In the genomic region with DNA sequence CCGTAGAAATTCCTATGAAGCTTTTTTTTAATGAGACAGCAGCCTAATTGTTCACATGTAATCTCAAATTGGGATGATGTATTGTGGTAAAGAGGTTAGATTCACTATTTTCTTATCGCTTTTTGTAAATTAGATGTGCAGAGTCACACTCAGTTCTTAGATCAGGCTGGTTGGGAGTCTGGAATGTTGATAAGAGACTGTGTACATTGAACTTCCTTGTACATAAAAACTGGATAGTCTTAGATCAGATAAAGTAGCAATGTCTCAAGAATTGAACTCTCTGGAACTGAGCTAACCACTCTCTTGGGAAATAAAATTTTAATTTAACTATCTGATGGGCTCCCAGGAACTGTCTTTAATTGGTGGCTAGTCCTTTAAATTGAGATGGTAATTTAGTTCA, we compare ENCODE assay signal across 25 cellular contexts.
"Had no signal": no experiment of that assay in that cellular context is flagged by ENCODE, and none has a peak within 500 bp of the region (broad histone marks: within the 10 kb centered on the region; RNA-seq: fewer than 3 reads in every experiment).

No MANE protein-coding gene starts in this region.

- H3K4me1 ChIP-seq: adrenal gland, esophagus muscularis mucosa, gastrocnemius medialis, stomach, suprapubic skin had no signal

- H3K4me3 Mint-ChIP-seq: activated B cell treated with CpG ODN at 0.5 μM for 24 hours; activated CD4-positive, alpha-beta T cell treated with anti-CD3 and anti-CD28 coated beads for 36 hours; activated naive CD8-positive, alpha-beta T cell; activated T-cell treated with anti-CD3 and anti-CD28 coated beads, Interleukin-2, amount 50 U/mL, for 4 hours; nephron; stimulated activated memory B cell treated with anti-CD40 and anti-IgM and Interleukin-4, amounts not matched to agents 10 μg/mL and 1 μg/mL and 100 μg/mL, for 72 hours; T-helper 2 cell treated with Interferon-gamma antibody and Interleukin-4, amounts not matched to agents 5 μg/mL and 100 μg/mL, for 36 hours had no signal

- H3K27ac ChIP-seq: adrenal gland, esophagus muscularis mucosa, gastrocnemius medialis, neutrophil, stomach, suprapubic skin, tibial nerve had no signal

- ATAC-seq: activated CD4-positive, alpha-beta T cell treated with anti-CD3 and anti-CD28 coated beads for 36 hours; activated T-cell treated with anti-CD3 and anti-CD28 coated beads, Interleukin-2, amount 50 U/mL, for 4 hours; gastrocnemius medialis; sciatic nerve; stimulated activated memory B cell treated with anti-CD40 and anti-IgM and Interleukin-4, amounts not matched to agents 10 μg/mL and 1 μg/mL and 100 μg/mL, for 72 hours had no signal

- H3K36me3 ChIP-seq: adrenal gland, esophagus muscularis mucosa, gastrocnemius medialis, neutrophil, stomach, suprapubic skin, tibial nerve had no signal

- H3K27me3 Mint-ChIP-seq: activated B cell treated with CpG ODN at 0.5 μM for 24 hours; activated CD4-positive, alpha-beta T cell treated with anti-CD3 and anti-CD28 coated beads for 36 hours; stimulated activated memory B cell treated with anti-CD40 and anti-IgM and Interleukin-4, amounts not matched to agents 10 μg/mL and 1 μg/mL and 100 μg/mL, for 72 hours had no signal

- H3K27ac Mint-ChIP-seq: activated B cell treated with CpG ODN at 0.5 μM for 24 hours; activated CD4-positive, alpha-beta T cell treated with anti-CD3 and anti-CD28 coated beads for 36 hours; activated naive CD8-positive, alpha-beta T cell; activated T-helper 2 cell treated with anti-CD3 and anti-CD28 coated beads, Interferon-gamma antibody, Interleukin-2, Interleukin-4, amounts not matched to agents 10 μg/mL and 5 μg/mL and 100 μg/mL, durations not matched to agents 14 hours and 24 hours and 36 hours; nephron; stimulated activated memory B cell treated with anti-CD40 and anti-IgM and Interleukin-4, amounts not matched to agents 10 μg/mL and 1 μg/mL and 100 μg/mL, for 72 hours; T-helper 2 cell treated with Interferon-gamma antibody and Interleukin-4, amounts not matched to agents 5 μg/mL and 100 μg/mL, for 36 hours had no signal

- H3K4me1 Mint-ChIP-seq: activated B cell treated with CpG ODN at 0.5 μM for 24 hours; activated CD4-positive, alpha-beta T cell treated with anti-CD3 and anti-CD28 coated beads for 36 hours; nephron; stimulated activated memory B cell treated with anti-CD40 and anti-IgM and Interleukin-4, amounts not matched to agents 10 μg/mL and 1 μg/mL and 100 μg/mL, for 72 hours had no signal

- DNase-seq: activated B cell treated with CpG ODN at 0.5 μM for 24 hours; activated CD4-positive, alpha-beta T cell treated with anti-CD3 and anti-CD28 coated beads for 36 hours; activated CD4-positive, alpha-beta T cell treated with anti-CD3 and anti-CD28 coated beads, Interleukin-2, amount 50 U/mL, for 48 hours; activated CD8-positive, alpha-beta memory T cell treated with anti-CD3 and anti-CD28 coated beads, Interleukin-2, amount 50 U/mL, for 48 hours; activated naive CD4-positive, alpha-beta T cell; activated T-cell treated with anti-CD3 and anti-CD28 coated beads, Interleukin-2, amount 50 U/mL, for 4 hours; adrenal gland; central memory CD4-positive, alpha-beta T cell; effector memory CD4-positive, alpha-beta T cell; gastrocnemius medialis; hypothalamus; left ventricle myocardium superior; stimulated activated CD4-positive, alpha-beta T cell treated with anti-CD3 and anti-CD28 coated beads, Interleukin-15, amount 100 ng/mL, for 24 hours; stomach had no signal

- H3K4me2 ChIP-seq: smooth muscle cell had no signal

- H3K27me3 ChIP-seq: adrenal gland, esophagus muscularis mucosa, gastrocnemius medialis, neutrophil, stomach, suprapubic skin, tibial nerve had no signal

- H3K4me3 ChIP-seq: adrenal gland, esophagus muscularis mucosa, gastrocnemius medialis, smooth muscle cell, stomach, suprapubic skin, tibial nerve had no signal

- H3K9me3 ChIP-seq: adrenal gland, esophagus muscularis mucosa, gastrocnemius medialis, neutrophil, suprapubic skin had no signal
